Comparison of ENCODE assay signal across 11 cellular contexts in genomic region chr2:12619975-12620374, GRCh38.
DNase-seq lines count a peak whose midpoint lies in the region; ATAC-seq and TF ChIP-seq lines count a peak whose summit lies in the region.
"Had no signal": no experiment of that assay in that cellular context is flagged by ENCODE, and none has a peak within 500 bp of the region (broad histone marks: within the 10 kb centered on the region; RNA-seq: fewer than 3 reads in every experiment).

No MANE protein-coding gene starts in this region.

- H4K20me1 ChIP-seq in MM.1S (ENCODE audit: insufficient read depth, low read length), result no peaks in the 10 kb centered on the region

- H3F3A ChIP-seq in MM.1S (ENCODE audit: insufficient read depth, low read length), result no peaks in the 10 kb centered on the region

- H3K9me3 ChIP-seq in breast epithelium, result no peaks in the 10 kb centered on the region
- no peaks in the 10 kb centered on the region for H3K9me3 ChIP-seq in MM.1S (replicated peaks; ENCODE audit: insufficient read depth, low read length)
- H3K9me3 ChIP-seq: esophagus muscularis mucosa, vagina had no signal

- no peaks in the 10 kb centered on the region for H3K36me3 ChIP-seq in breast epithelium
- no peaks in the 10 kb centered on the region for H3K36me3 ChIP-seq in MM.1S (replicated peaks; ENCODE audit: insufficient read depth, low read length)
- H3K36me3 ChIP-seq: esophagus muscularis mucosa, vagina had no signal

- no peak overlapping the region for H3K4me2 ChIP-seq in MM.1S (ENCODE audit: low read depth, low read length)

- peak; percentile 23 for DNase-seq in Caki2 (ENCODE audit: low read depth)
- peak; percentile 81 for DNase-seq in HT1080 (ENCODE audit: low read depth)
- peak in 1 of 2 donors; percentile 85 for DNase-seq in breast epithelium (ENCODE audit: low spot score in 2 of 2)
- DNase-seq in omental fat pad (ENCODE audit: low spot score), result no peak
- DNase-seq in cerebellar nuclear complex (lab: John Stamatoyannopoulos, UW), result no peak
- no peak for DNase-seq in NCI-H2227 (lab: John Stamatoyannopoulos, UW; ENCODE audit: unreplicated experiment)
- no peak for DNase-seq in MM.1S
- DNase-seq: NCI-H2081 had no signal

- TF ChIP-seq CTCF in breast epithelium (IDR thresholded peaks at IDR 0.05), result no peak
- no peak for TF ChIP-seq CTCF in omental fat pad (IDR thresholded peaks at IDR 0.05)
- TF ChIP-seq CTCF in MM.1S (IDR thresholded peaks at IDR 0.05; ENCODE audit: low read length), result no peak

- intact Hi-C loops in breast epithelium (cut with DNase I; ENCODE audit: low total_unique reads), result no loop called here

- H2AFZ ChIP-seq in MM.1S (ENCODE audit: low read length), result no peak overlapping the region

- no peaks in the 10 kb centered on the region for H3K27me3 ChIP-seq in breast epithelium
- no peaks in the 10 kb centered on the region for H3K27me3 ChIP-seq in MM.1S (replicated peaks; ENCODE audit: insufficient read depth, low read length)
- H3K27me3 ChIP-seq: esophagus muscularis mucosa, vagina had no signal

- H3K4me3 ChIP-seq in breast epithelium (no peak overlapping the region), MM.1S (ENCODE audit: low read length) (no peak overlapping the region)
- H3K4me3 ChIP-seq: esophagus muscularis mucosa, vagina had no signal

- H3K79me2 ChIP-seq in MM.1S (ENCODE audit: low read length), result no peaks in the 10 kb centered on the region

- ATAC-seq in omental fat pad (ENCODE audit: low FRiP score) (peak; percentile 51), GM19397 (IDR thresholded peaks at IDR 0.05; ENCODE audit: unreplicated experiment) (no peak)

- H3K9ac ChIP-seq in MM.1S (ENCODE audit: low read length), result no peak overlapping the region

- no peaks in the 10 kb centered on the region for H3K4me1 ChIP-seq in breast epithelium
- H3K4me1 ChIP-seq in MM.1S (ENCODE audit: low read length), result peaks cover 13% of the 10 kb centered on the region

- in situ Hi-C loops in Caki2 (cut with HindIII; ENCODE audit: low pct_unique_long_range_greater_than_20kb, low sequenced_read_pairs), result no loop called here

- H3K27ac ChIP-seq in breast epithelium (peak overlapping the region; percentile 13 to 49), MM.1S (ENCODE audit: low read length) (no peak overlapping the region)
- H3K27ac ChIP-seq: esophagus muscularis mucosa, vagina had no signal

- H3K9me2 ChIP-seq in MM.1S (replicated peaks; ENCODE audit: insufficient read depth, low read length), result no peaks in the 10 kb centered on the region

- no peak for TF ChIP-seq POLR2A in breast epithelium (IDR thresholded peaks at IDR 0.05)

Comparison
In these comparisons a context has a peak if more than half of its experiments do, and no peak if none do; other contexts are left out.
1. DNase-seq: peak in Caki2 (single experiment) and HT1080 (single experiment); none in omental fat pad (single experiment), cerebellar nuclear complex (0 of 2), NCI-H2227 (single experiment) and MM.1S (single experiment).